ENCODE assay signal across 3 cellular contexts in genomic region chr4:89309154-89309553, GRCh38. TPM values are rescaled to one million over a fixed set of nuclear protein-coding genes. Genes with fewer than 3 reads are reported as not detected.
"Had no signal": no experiment of that assay in that cellular context is flagged by ENCODE, and none has a peak within 500 bp of the region (broad histone marks: within the 10 kb centered on the region; RNA-seq: fewer than 3 reads in every experiment).

No MANE protein-coding gene starts in this region.

RNA-seq across cellular contexts. Expression of gene GPRIN3, which starts 1.6 kb away (rescaled TPM):
- total RNA-seq: MCF 10A, PC-3, SJSA1 had no signal
